3 cellular contexts compared by ENCODE assay signal in the genomic region with DNA sequence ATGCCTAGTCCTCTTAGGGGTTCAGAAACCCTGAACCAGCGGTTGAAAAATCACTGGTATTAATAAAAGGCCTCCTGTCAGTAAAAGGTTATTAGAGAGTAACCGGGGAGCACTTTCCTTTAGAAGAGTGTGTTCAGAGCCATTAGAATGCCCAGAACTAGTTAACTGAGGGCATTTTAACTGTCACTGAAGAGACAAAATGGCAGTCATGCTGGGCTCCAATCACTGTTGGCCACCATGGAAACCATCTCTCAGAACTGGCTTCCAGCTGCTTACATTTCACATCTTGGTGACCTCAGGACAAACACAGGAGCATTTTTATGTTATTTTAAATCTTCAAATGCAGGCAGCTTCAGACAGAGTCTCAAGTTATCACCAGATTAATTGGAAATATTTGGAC.
"Had no signal": no experiment of that assay in that cellular context is flagged by ENCODE, and none has a peak within 500 bp of the region (broad histone marks: within the 10 kb centered on the region; RNA-seq: fewer than 3 reads in every experiment).

No MANE protein-coding gene starts in this region.

- H3K4me3 ChIP-seq: GM12878 had no signal

- DNase-seq: GDM1, GF-D8 had no signal
